ENCODE assay signal across 13 cellular contexts in the genomic region with DNA sequence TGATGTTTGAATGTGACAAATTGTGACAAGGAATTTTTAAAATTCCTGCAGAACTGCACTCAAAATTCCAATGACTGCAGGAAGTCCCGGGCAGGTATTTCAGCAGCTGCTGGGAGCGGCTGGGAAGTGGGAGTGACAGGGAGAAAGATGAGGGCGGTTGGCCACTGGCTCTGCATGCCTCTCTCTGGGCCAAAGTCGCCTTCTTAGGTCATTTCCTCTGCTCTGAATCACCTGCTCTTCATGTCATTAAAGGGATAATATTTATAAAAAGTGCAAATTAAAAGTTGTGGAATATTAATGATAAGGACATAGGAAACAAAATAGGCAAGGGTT. TPM values are rescaled to one million over a fixed set of nuclear protein-coding genes. Genes with fewer than 3 reads are reported as not detected.
DNase-seq lines count a peak whose midpoint lies in the region; ATAC-seq and TF ChIP-seq lines count a peak whose summit lies in the region.
"Had no signal": no experiment of that assay in that cellular context is flagged by ENCODE, and none has a peak within 500 bp of the region (broad histone marks: within the 10 kb centered on the region; RNA-seq: fewer than 3 reads in every experiment).

No MANE protein-coding gene starts in this region.

- H3K79me2 ChIP-seq in mammary epithelial cell (ENCODE audit: insufficient read depth, low read length), result no peaks in the 10 kb centered on the region

- H3K4me3 Mint-ChIP-seq in activated CD8-positive, alpha-beta memory T cell treated with anti-CD3 and anti-CD28 coated beads, Interleukin-2, amount 10 ng/mL, durations not matched to agents 7 days and 5 days, result no peak overlapping the region

- H3K4me1 Mint-ChIP-seq in activated CD8-positive, alpha-beta memory T cell treated with anti-CD3 and anti-CD28 coated beads, Interleukin-2, amount 10 ng/mL, durations not matched to agents 7 days and 5 days, result peaks cover 36% of the 10 kb centered on the region

- WGBS in mammary epithelial cell (ENCODE audit: low coverage, missing lambda C conversion rate), result 24% methylated on average over 4 of the region's 4 CpGs

- H3K4me2 ChIP-seq in mammary epithelial cell (ENCODE audit: insufficient read depth, low read depth, low read length), result peak overlapping the region; percentile 8

- intact Hi-C loops in mammary epithelial cell (cut with micrococcal nuclease), result no loop called here

- no peaks in the 10 kb centered on the region for H3K27me3 Mint-ChIP-seq in activated CD8-positive, alpha-beta memory T cell treated with anti-CD3 and anti-CD28 coated beads, Interleukin-2, amount 10 ng/mL, durations not matched to agents 7 days and 5 days

- in situ Hi-C loops in mammary epithelial cell (cut with MboI; ENCODE audit: low sequenced_read_pairs in 2 of 2), result no loop called here

- H3K36me3 ChIP-seq in mammary epithelial cell (ENCODE audit: insufficient read depth, low read length) (peaks cover 2% of the 10 kb centered on the region), subcutaneous abdominal adipose tissue (ENCODE audit: control insufficient read depth in 5 of 5, insufficient read depth in 5 of 5, low read length in 5 of 5) (peaks cover 0 to 8% (median 6%) of the 10 kb centered on the region in 5 donors)
- H3K36me3 ChIP-seq: MG63, ovary had no signal

- H2AFZ ChIP-seq in mammary epithelial cell (ENCODE audit: low read depth, low read length), result no peak overlapping the region

- peaks cover 7% of the 10 kb centered on the region for H3K4me1 ChIP-seq in mammary epithelial cell (ENCODE audit: insufficient read depth, low read length)
- H3K4me1 ChIP-seq in subcutaneous abdominal adipose tissue (ENCODE audit: control insufficient read depth in 5 of 5, insufficient read depth in 5 of 5, low read length in 5 of 5), result peaks cover 0 to 41% (median 1%) of the 10 kb centered on the region in 5 donors

- H4K20me1 ChIP-seq in mammary epithelial cell (ENCODE audit: insufficient read depth, low read length), result no peaks in the 10 kb centered on the region

- dilution Hi-C loops in mammary epithelial cell (cut with HindIII; ENCODE audit: low sequenced_read_pairs), result no loop called here

- DNase-seq in activated CD8-positive, alpha-beta memory T cell treated with anti-CD3 and anti-CD28 coated beads, Interleukin-2, amount 50 U/mL, for 48 hours, result peak; percentile 25
- DNase-seq in activated CD8-positive, alpha-beta memory T cell treated with anti-CD3 and anti-CD28 coated beads, Interleukin-2, amount 10 ng/mL, durations not matched to agents 7 days and 5 days, result no peak
- no peak for DNase-seq in mammary epithelial cell
- DNase-seq in left kidney (ENCODE audit: low read depth, low spot score), result peak; percentile 68
- no peak for DNase-seq in caudate nucleus (lab: John Stamatoyannopoulos, UW)
- DNase-seq in pons (ENCODE audit: low spot score), result no peak
- DNase-seq in OCI-M2 (lab: John Stamatoyannopoulos, UW; ENCODE audit: unreplicated experiment), result no peak
- DNase-seq: activated CD8-positive, alpha-beta memory T cell treated with anti-CD3 and anti-CD28 coated beads, Interleukin-2, amount 50 U/mL, for 4 hours; DND-41; MG63; NCI-H2171; ovary had no signal

- no peak overlapping the region for H3K27ac Mint-ChIP-seq in activated CD8-positive, alpha-beta memory T cell treated with anti-CD3 and anti-CD28 coated beads, Interleukin-2, amount 10 ng/mL, durations not matched to agents 7 days and 5 days

- H3K36me3 Mint-ChIP-seq in activated CD8-positive, alpha-beta memory T cell treated with anti-CD3 and anti-CD28 coated beads, Interleukin-2, amount 10 ng/mL, durations not matched to agents 7 days and 5 days, result peaks cover 5% of the 10 kb centered on the region

- H3K9ac ChIP-seq in mammary epithelial cell (ENCODE audit: insufficient read depth, low read length) (no peak overlapping the region), subcutaneous abdominal adipose tissue (ENCODE audit: low read length in 5 of 5) (no peak overlapping the region)

- H3K27me3 ChIP-seq in mammary epithelial cell (ENCODE audit: insufficient read depth, low read length), result no peaks in the 10 kb centered on the region
- H3K27me3 ChIP-seq in subcutaneous abdominal adipose tissue (ENCODE audit: control insufficient read depth in 5 of 5, insufficient read depth in 4 of 5, low read length in 5 of 5), result no peaks in the 10 kb centered on the region
- H3K27me3 ChIP-seq: MG63, ovary had no signal

- no peak overlapping the region for H3K4me3 ChIP-seq in mammary epithelial cell (replicated peaks in 1 of 3; ENCODE audit: insufficient read depth in 1 of 3, low read depth in 2 of 3, low read length in 3 of 3)
- no peak overlapping the region for H3K4me3 ChIP-seq in subcutaneous abdominal adipose tissue (ENCODE audit: low read depth in 1 of 5, low read length in 5 of 5)
- H3K4me3 ChIP-seq: MG63, ovary had no signal

- CTCF ChIA-PET in activated CD8-positive, alpha-beta memory T cell treated with anti-CD3 and anti-CD28 coated beads, Interleukin-2, amount 10 ng/mL, durations not matched to agents 7 days and 5 days (lab: Charles Lee), result no interaction called here
- CTCF ChIA-PET in mammary epithelial cell (lab: Charles Lee; ENCODE audit: low non-redundant PET), result no interaction called here

- ATAC-seq in activated CD8-positive, alpha-beta memory T cell treated with anti-CD3 and anti-CD28 coated beads, Interleukin-2, amount 10 ng/mL, durations not matched to agents 7 days and 5 days, result no peak

- BruUV-seq in mammary epithelial cell (replicated peaks; lab: Mats Ljungman, UMichigan), result no TSS peak

- H3K9me3 Mint-ChIP-seq in activated CD8-positive, alpha-beta memory T cell treated with anti-CD3 and anti-CD28 coated beads, Interleukin-2, amount 10 ng/mL, durations not matched to agents 7 days and 5 days (ENCODE audit: low read depth), result no peaks in the 10 kb centered on the region

- H3K27ac ChIP-seq in mammary epithelial cell (ENCODE audit: insufficient read depth, low read depth, low read length) (no peak overlapping the region), subcutaneous abdominal adipose tissue (ENCODE audit: low read depth, low read length) (peak overlapping the region; percentile 20), caudate nucleus (ENCODE audit: low read depth, low read length) (no peak overlapping the region)
- H3K27ac ChIP-seq: ovary had no signal

- H3K9me3 ChIP-seq in mammary epithelial cell (replicated peaks; ENCODE audit: insufficient read depth, low read length) (no peaks in the 10 kb centered on the region), subcutaneous abdominal adipose tissue (ENCODE audit: control insufficient read depth in 5 of 5, low read length in 5 of 5) (no peaks in the 10 kb centered on the region)
- H3K9me3 ChIP-seq: MG63, ovary had no signal

- no peak for TF ChIP-seq CTCF in mammary epithelial cell (conservative IDR thresholded peaks at IDR 0.05 in 1 of 2, IDR thresholded peaks at IDR 0.05 in 1 of 2; ENCODE audit: extremely low read depth in 1 of 2, insufficient read depth in 1 of 2, low read depth in 1 of 2, low read length in 2 of 2)

RNA-seq across cellular contexts. Expression of a gene that starts 43.9 kb away (rescaled TPM):
- total RNA-seq in activated CD8-positive, alpha-beta memory T cell treated with anti-CD3 and anti-CD28 coated beads, Interleukin-2, amount 10 ng/mL, durations not matched to agents 7 days and 5 days, result under 1 TPM; 0.14 to 0.29 TPM
- total RNA-seq in mammary epithelial cell, result 1 to 10 TPM in 1 of 2 donors, under 1 TPM in 1; 0.83 to 3.7 TPM
- polyA plus RNA-seq in mammary epithelial cell, result 0.15 TPM
- not detected for polyA minus RNA-seq in mammary epithelial cell

Comparison
In these comparisons a context has a peak if more than half of its experiments do, and no peak if none do; other contexts are left out.
1. DNase-seq: peak in activated CD8-positive, alpha-beta memory T cell treated with anti-CD3 and anti-CD28 coated beads, Interleukin-2, amount 50 U/mL, for 48 hours (single experiment) and left kidney (single experiment); none in activated CD8-positive, alpha-beta memory T cell treated with anti-CD3 and anti-CD28 coated beads, Interleukin-2, amount 10 ng/mL, durations not matched to agents 7 days and 5 days (single experiment), mammary epithelial cell (single experiment), caudate nucleus (0 of 61), pons (single experiment) and OCI-M2 (single experiment).